ENCODE assay signal across 28 cellular contexts in genomic region chr5:150163035-150163434, GRCh38. TPM values are rescaled to one million over a fixed set of nuclear protein-coding genes. Genes with fewer than 3 reads are reported as not detected.
DNase-seq lines count a peak whose midpoint lies in the region; ATAC-seq and TF ChIP-seq lines count a peak whose summit lies in the region.
"Had no signal": no experiment of that assay in that cellular context is flagged by ENCODE, and none has a peak within 500 bp of the region (broad histone marks: within the 10 kb centered on the region; RNA-seq: fewer than 3 reads in every experiment).

No MANE protein-coding gene starts in this region.

- 61% methylated on average over 3 of the region's 3 CpGs for WGBS in esophagus muscularis mucosa

- TF ChIP-seq POLR2A in esophagus muscularis mucosa (IDR thresholded peaks at IDR 0.05; ENCODE audit: low read depth) (no peak), gastrocnemius medialis (IDR thresholded peaks at IDR 0.05) (no peak)

- ATAC-seq in gastrocnemius medialis: no peak
- no peak for ATAC-seq in natural killer cell treated with Interleukin-12 subunit alpha and Interleukin-12 subunit beta and Interleukin-15 and Interleukin-18, amount 100 ng/mL, for 72 hours
- ATAC-seq in GM18517 (IDR thresholded peaks at IDR 0.05; ENCODE audit: unreplicated experiment): no peak

- H3K4me2 ChIP-seq in BLaER1 treated with 17β-estradiol and CSF1 and Interleukin-3, amounts not matched to agents 10 nM and 100 nM: peak overlapping the region; percentile 47 to 100 (median 94)

- no peak for TF ChIP-seq CTCF in HEK293 (tag by site-specific recombination; IDR thresholded peaks at IDR 0.05)
- no peak for TF ChIP-seq CTCF in esophagus muscularis mucosa (IDR thresholded peaks at IDR 0.05)
- TF ChIP-seq CTCF in gastrocnemius medialis (IDR thresholded peaks at IDR 0.05 in 4 of 5, conservative IDR thresholded peaks at IDR 0.05 in 1 of 5): no peak

- no peak for DNase-seq in esophagus muscularis mucosa (ENCODE audit: extremely low spot score)
- DNase-seq in gastrocnemius medialis: no peak
- DNase-seq in natural killer cell treated with Interleukin-12 subunit alpha and Interleukin-12 subunit beta and Interleukin-15 and Interleukin-18, amount 100 ng/mL, for 72 hours (ENCODE audit: low spot score): no peak
- DNase-seq in AG20443 (ENCODE audit: low spot score): no peak
- no peak for DNase-seq in NCI-H187 (lab: John Stamatoyannopoulos, UW)
- DNase-seq: activated CD4-positive, alpha-beta T cell treated with anti-CD3 and anti-CD28 coated beads, Interleukin-2, amount 50 U/mL, for 1 hour; activated naive CD4-positive, alpha-beta T cell treated with Interleukin-2 at 50 U/mL for 16 hours; adrenal gland; DND-41; effector CD8-positive, alpha-beta T cell; erythroblast; hippocampal formation; naive B cell; NCI-H1048; NCI-H1694 treated with DMSO at 0.1 percent for 48 hours; NCI-H2171; occipital lobe; SIG-M5; spleen; T-helper 9 cell had no signal

- H3K27me3 ChIP-seq in BLaER1 treated with 17β-estradiol and CSF1 and Interleukin-3, amounts not matched to agents 10 nM and 100 nM: no peaks in the 10 kb centered on the region
- H3K27me3 ChIP-seq in esophagus muscularis mucosa (peaks cover 0 to 20% (median 6%) of the 10 kb centered on the region in 4 donors), gastrocnemius medialis (no peaks in the 10 kb centered on the region)

- no peak overlapping the region for H3K27ac Mint-ChIP-seq in natural killer cell treated with Interleukin-12 subunit alpha and Interleukin-12 subunit beta and Interleukin-15 and Interleukin-18, amount 100 ng/mL, for 72 hours
- H3K27ac Mint-ChIP-seq: naive B cell had no signal

- peaks cover 7 to 24% of the 10 kb centered on the region in 2 donors for H3K27me3 Mint-ChIP-seq in natural killer cell treated with Interleukin-12 subunit alpha and Interleukin-12 subunit beta and Interleukin-15 and Interleukin-18, amount 100 ng/mL, for 72 hours

- intact Hi-C loops in esophagus muscularis mucosa (cut with DNase I): loop anchor here (5.0 kb wide), 2 partner anchors 189 to 274 kb away; no protein-coding TSS in a partner anchor
- intact Hi-C loops in gastrocnemius medialis (cut with DNase I; ENCODE audit: low total_unique reads): no loop called here

- no peak for TF ChIP-seq EP300 in esophagus muscularis mucosa (IDR thresholded peaks at IDR 0.05)

- H3K36me3 ChIP-seq in BLaER1 treated with 17β-estradiol and CSF1 and Interleukin-3, amounts not matched to agents 10 nM and 100 nM: no peaks in the 10 kb centered on the region
- H3K36me3 ChIP-seq in HEK293 (ENCODE audit: control insufficient read depth in 2 of 2, insufficient read depth in 1 of 2, low read length in 2 of 2): no peaks in the 10 kb centered on the region
- H3K36me3 ChIP-seq in esophagus muscularis mucosa: no peaks in the 10 kb centered on the region
- H3K36me3 ChIP-seq in gastrocnemius medialis: no peaks in the 10 kb centered on the region
- H3K36me3 ChIP-seq: adrenal gland, spleen had no signal

- H3K27ac ChIP-seq in BLaER1 treated with 17β-estradiol and CSF1 and Interleukin-3, amounts not matched to agents 10 nM and 100 nM: peak overlapping the region in 8 of 11 experiments; percentile 46 to 87 (median 60); a peak in 15 of 22 replicates
- no peak overlapping the region for H3K27ac ChIP-seq in HEK293 (ENCODE audit: extremely low read depth, low read depth, low read length)
- peak overlapping the region; percentile 60 to 69 (median 64) for H3K27ac ChIP-seq in esophagus muscularis mucosa (replicated peaks in 1 of 4)
- peak overlapping the region; percentile 48 to 81 (median 72) for H3K27ac ChIP-seq in gastrocnemius medialis
- H3K27ac ChIP-seq: C4-2B, HL-60 had no signal

- no peak overlapping the region for H3K4me3 ChIP-seq in BLaER1 treated with 17β-estradiol and CSF1 and Interleukin-3, amounts not matched to agents 10 nM and 100 nM
- H3K4me3 ChIP-seq in HEK293 (ENCODE audit: low read depth, low read length): no peak overlapping the region
- no peak overlapping the region for H3K4me3 ChIP-seq in esophagus muscularis mucosa
- no peak overlapping the region for H3K4me3 ChIP-seq in gastrocnemius medialis
- H3K4me3 ChIP-seq: adrenal gland, spleen had no signal

- CTCF ChIA-PET in HEK293 (lab: Yijun Ruan, JAX): interaction anchor here (0.5 to 2.1 kb wide), 9 partner anchors 12 to 683 kb away, joined by 3 to 20 read pairs (median 4); partner anchors contain the start of gene IRGM

- H3K36me3 Mint-ChIP-seq in natural killer cell treated with Interleukin-12 subunit alpha and Interleukin-12 subunit beta and Interleukin-15 and Interleukin-18, amount 100 ng/mL, for 72 hours: no peaks in the 10 kb centered on the region
- H3K36me3 Mint-ChIP-seq: brain, naive B cell had no signal

- no peaks in the 10 kb centered on the region for H4K20me1 ChIP-seq in BLaER1 treated with 17β-estradiol and CSF1 and Interleukin-3, amounts not matched to agents 10 nM and 100 nM

- H3K4me3 Mint-ChIP-seq in natural killer cell treated with Interleukin-12 subunit alpha and Interleukin-12 subunit beta and Interleukin-15 and Interleukin-18, amount 100 ng/mL, for 72 hours: no peak overlapping the region
- H3K4me3 Mint-ChIP-seq: naive B cell had no signal

- H3K9ac ChIP-seq in BLaER1 treated with 17β-estradiol and CSF1 and Interleukin-3, amounts not matched to agents 10 nM and 100 nM: peak overlapping the region in 7 of 11 experiments; percentile 15 to 77 (median 27); a peak in 7 of 22 replicates

- in situ Hi-C loops in gastrocnemius medialis (cut with MboI; ENCODE audit: low sequenced_read_pairs in 4 of 4): loop anchor here (5.0 kb wide), 3 partner anchors 49 to 59 kb away; no protein-coding TSS in a partner anchor

- peaks cover 73 to 83% (median 81%) of the 10 kb centered on the region in 10 experiments for H3K4me1 ChIP-seq in BLaER1 treated with 17β-estradiol and CSF1 and Interleukin-3, amounts not matched to agents 10 nM and 100 nM
- H3K4me1 ChIP-seq in HEK293 (ENCODE audit: control insufficient read depth, insufficient read depth, low read length): no peaks in the 10 kb centered on the region
- H3K4me1 ChIP-seq in esophagus muscularis mucosa: peaks cover 33 to 54% (median 53%) of the 10 kb centered on the region in 4 donors
- peaks cover 19 to 25% of the 10 kb centered on the region in 2 donors for H3K4me1 ChIP-seq in gastrocnemius medialis
- H3K4me1 ChIP-seq: adrenal gland had no signal

- H3K9me3 ChIP-seq in BLaER1 treated with 17β-estradiol and CSF1 and Interleukin-3, amounts not matched to agents 10 nM and 100 nM (replicated peaks in 1 of 11): no peaks in the 10 kb centered on the region
- H3K9me3 ChIP-seq in HEK293 (ENCODE audit: control insufficient read depth, insufficient read depth, low read depth, low read length): no peaks in the 10 kb centered on the region
- H3K9me3 ChIP-seq in esophagus muscularis mucosa: no peaks in the 10 kb centered on the region
- no peaks in the 10 kb centered on the region for H3K9me3 ChIP-seq in gastrocnemius medialis
- H3K9me3 ChIP-seq: adrenal gland, spleen had no signal

- POLR2A ChIA-PET in HEK293 (lab: Yijun Ruan, JAX): interaction anchor here (0.6 kb wide), 1 partner anchor 252 kb away, joined by 5 read pairs; no protein-coding TSS in a partner anchor

- peaks cover 0 to 7% of the 10 kb centered on the region in 2 donors for H3K4me1 Mint-ChIP-seq in natural killer cell treated with Interleukin-12 subunit alpha and Interleukin-12 subunit beta and Interleukin-15 and Interleukin-18, amount 100 ng/mL, for 72 hours (ENCODE audit: low read depth in 2 of 2)

- H3K9me3 Mint-ChIP-seq in natural killer cell treated with Interleukin-12 subunit alpha and Interleukin-12 subunit beta and Interleukin-15 and Interleukin-18, amount 100 ng/mL, for 72 hours: no peaks in the 10 kb centered on the region
- H3K9me3 Mint-ChIP-seq: naive B cell had no signal

TF ChIP-seq in HEK293, 187 proteins besides CTCF, POLR2A, EP300 and RAD21:
- TF ChIP-seq KLF17 (tag by site-specific recombination; IDR thresholded peaks at IDR 0.05) (no peak), REPIN1 (tag by site-specific recombination; IDR thresholded peaks at IDR 0.05; ENCODE audit: low read depth) (peak; percentile 78; the same call in 1 of the 2 replicates), ZNF768 (tag by site-specific recombination; IDR thresholded peaks at IDR 0.05) (0 out of 2 replicates have a peak, but pooled peaks have one; percentile 18)

RNA-seq across cellular contexts. Expression of gene CDX1, which starts 3.5 kb away (rescaled TPM):
- total RNA-seq in esophagus muscularis mucosa (under 1 TPM in 1 of 4 donors, not detected in 3; 0.23 TPM), gastrocnemius medialis (1 to 10 TPM in 1 of 4 donors, not detected in 3; 1.5 TPM)
- not detected for total RNA-seq in natural killer cell treated with Interleukin-12 subunit alpha and Interleukin-12 subunit beta and Interleukin-15 and Interleukin-18, amount 100 ng/mL, for 72 hours
- total RNA-seq: occipital lobe had no signal

RNA-seq across cellular contexts. Expression of gene PDGFRB, which starts 7.4 kb away (rescaled TPM):
- total RNA-seq in esophagus muscularis mucosa (100 to 1,000 TPM in 2 of 4 donors, 10 to 100 TPM in 2; 83.1 to 219 (median 141) TPM), gastrocnemius medialis (10 to 100 TPM; 27.9 to 58.4 (median 52.5) TPM)
- 1 to 10 TPM; 4.4 to 9.0 TPM for total RNA-seq in natural killer cell treated with Interleukin-12 subunit alpha and Interleukin-12 subunit beta and Interleukin-15 and Interleukin-18, amount 100 ng/mL, for 72 hours

RNA-seq across cellular contexts. Expression of gene SLC6A7, which starts 26.8 kb away (rescaled TPM):
- total RNA-seq in esophagus muscularis mucosa: not detected
- total RNA-seq in gastrocnemius medialis: under 1 TPM in 1 of 4 donors, not detected in 3; 0.07 TPM
- not detected for total RNA-seq in natural killer cell treated with Interleukin-12 subunit alpha and Interleukin-12 subunit beta and Interleukin-15 and Interleukin-18, amount 100 ng/mL, for 72 hours
- total RNA-seq: adrenal gland, mesenteric fat pad, spleen, urinary bladder had no signal
